ENCODE assay signal across 10 cellular contexts in genomic region chr3:133742351-133743091, GRCh38. TPM values are rescaled to one million over a fixed set of nuclear protein-coding genes. Genes with fewer than 3 reads are reported as not detected.
DNase-seq lines count a peak whose midpoint lies in the region; ATAC-seq, FAIRE-seq and TF ChIP-seq lines count a peak whose summit lies in the region.
"Had no signal": no experiment of that assay in that cellular context is flagged by ENCODE, and none has a peak within 500 bp of the region (broad histone marks: within the 10 kb centered on the region; RNA-seq: fewer than 3 reads in every experiment).

No MANE protein-coding gene starts in this region.

- H3K4me3 Mint-ChIP-seq in activated T-helper 2 cell treated with anti-CD3 and anti-CD28 coated beads, Interferon-gamma antibody, Interleukin-2, Interleukin-4, amounts not matched to agents 10 μg/mL and 5 μg/mL and 100 μg/mL, durations not matched to agents 14 hours and 24 hours and 36 hours (ENCODE audit: low read depth): no peak overlapping the region
- H3K4me3 Mint-ChIP-seq: dendritic cell treated with granulocyte-macrophage colony-stimulating factor and Interleukin-4, amounts not matched to agents 40 ng/mL and 50 ng/mL, for 4 days had no signal

- FAIRE-seq in GM12891 (lab: Jason Lieb, UNC): no peak

- no peaks in the 10 kb centered on the region for H3K36me3 ChIP-seq in uterus

- ATAC-seq in HG03108 (IDR thresholded peaks at IDR 0.05; ENCODE audit: unreplicated experiment): no peak

- no peaks in the 10 kb centered on the region for H3K9me3 Mint-ChIP-seq in activated T-helper 2 cell treated with anti-CD3 and anti-CD28 coated beads, Interferon-gamma antibody, Interleukin-2, Interleukin-4, amounts not matched to agents 10 μg/mL and 5 μg/mL and 100 μg/mL, durations not matched to agents 14 hours and 24 hours and 36 hours
- H3K9me3 Mint-ChIP-seq: dendritic cell treated with granulocyte-macrophage colony-stimulating factor and Interleukin-4, amounts not matched to agents 40 ng/mL and 50 ng/mL, for 4 days had no signal

- TF ChIP-seq CTCF in uterus (IDR thresholded peaks at IDR 0.05): no peak

- intact Hi-C loops in uterus (cut with DNase I; ENCODE audit: low total_unique reads): no loop called here
- intact Hi-C loops in activated T-helper 2 cell treated with anti-CD3 and anti-CD28 coated beads, Interferon-gamma antibody, Interleukin-2, Interleukin-4, amounts not matched to agents 10 μg/mL and 5 μg/mL and 100 μg/mL, durations not matched to agents 14 hours and 24 hours and 36 hours (cut with micrococcal nuclease): no loop called here

- H3K9me3 ChIP-seq in uterus: no peaks in the 10 kb centered on the region

- H3K27me3 ChIP-seq in uterus: no peaks in the 10 kb centered on the region

- no peak overlapping the region for H3K27ac Mint-ChIP-seq in activated T-helper 2 cell treated with anti-CD3 and anti-CD28 coated beads, Interferon-gamma antibody, Interleukin-2, Interleukin-4, amounts not matched to agents 10 μg/mL and 5 μg/mL and 100 μg/mL, durations not matched to agents 14 hours and 24 hours and 36 hours
- H3K27ac Mint-ChIP-seq: dendritic cell treated with granulocyte-macrophage colony-stimulating factor and Interleukin-4, amounts not matched to agents 40 ng/mL and 50 ng/mL, for 4 days had no signal

- TF ChIP-seq POLR2A in uterus (IDR thresholded peaks at IDR 0.05) (no peak), GM12891 (IDR thresholded peaks at IDR 0.05; ENCODE audit: low read depth, low read length) (no peak)

- peak; percentile 23 for DNase-seq in EL
- DNase-seq in NCI-H146 treated with DMSO at 0.1 percent for 48 hours (lab: John Stamatoyannopoulos, UW; ENCODE audit: unreplicated experiment): peak; percentile 85
- peak in 31 of 61 donors; percentile 8 to 71 (median 40) for DNase-seq in caudate nucleus (lab: John Stamatoyannopoulos, UW)
- DNase-seq in pons (ENCODE audit: low spot score): peak; percentile 83
- DNase-seq in uterus: no peak
- DNase-seq in GM12891 (ENCODE audit: insufficient read length, low spot score): no peak
- no peak for DNase-seq in activated T-helper 2 cell treated with anti-CD3 and anti-CD28 coated beads, Interferon-gamma antibody, Interleukin-2, Interleukin-4, amounts not matched to agents 10 μg/mL and 5 μg/mL and 100 μg/mL, durations not matched to agents 14 hours and 24 hours and 36 hours (ENCODE audit: low spot score)
- DNase-seq: RPMI8226 had no signal

- H3K4me1 ChIP-seq in uterus: no peaks in the 10 kb centered on the region

- no peak overlapping the region for H3K4me3 ChIP-seq in uterus

- H3K36me3 Mint-ChIP-seq in activated T-helper 2 cell treated with anti-CD3 and anti-CD28 coated beads, Interferon-gamma antibody, Interleukin-2, Interleukin-4, amounts not matched to agents 10 μg/mL and 5 μg/mL and 100 μg/mL, durations not matched to agents 14 hours and 24 hours and 36 hours (ENCODE audit: low read depth): no peaks in the 10 kb centered on the region

- H3K27me3 Mint-ChIP-seq in activated T-helper 2 cell treated with anti-CD3 and anti-CD28 coated beads, Interferon-gamma antibody, Interleukin-2, Interleukin-4, amounts not matched to agents 10 μg/mL and 5 μg/mL and 100 μg/mL, durations not matched to agents 14 hours and 24 hours and 36 hours (ENCODE audit: low read depth): peaks cover 34% of the 10 kb centered on the region

- peak overlapping the region; percentile 99 for H3K27ac ChIP-seq in caudate nucleus (ENCODE audit: low read depth, low read length)
- H3K27ac ChIP-seq in uterus: no peak overlapping the region

- no peaks in the 10 kb centered on the region for H3K4me1 Mint-ChIP-seq in activated T-helper 2 cell treated with anti-CD3 and anti-CD28 coated beads, Interferon-gamma antibody, Interleukin-2, Interleukin-4, amounts not matched to agents 10 μg/mL and 5 μg/mL and 100 μg/mL, durations not matched to agents 14 hours and 24 hours and 36 hours (ENCODE audit: low read depth)

TF ChIP-seq in GM12891, 5 proteins besides CTCF, POLR2A, EP300 and RAD21:
- TF ChIP-seq POLR2AphosphoS5 (IDR thresholded peaks at IDR 0.05; ENCODE audit: low read depth, low read length) (no peak), TAF1 (IDR thresholded peaks at IDR 0.05; ENCODE audit: low read depth, low read length) (no peak), SPI1 (IDR thresholded peaks at IDR 0.05; ENCODE audit: low read depth, low read length) (no peak), POU2F2 (IDR thresholded peaks at IDR 0.05; ENCODE audit: low read depth, low read length) (no peak), PAX5 (IDR thresholded peaks at IDR 0.05; ENCODE audit: insufficient read depth, low read length, severe bottlenecking) (no peak)

RNA-seq across cellular contexts. Expression of gene TF, which starts 3.7 kb away (rescaled TPM):
- total RNA-seq in uterus: 1 to 10 TPM in 2 of 4 donors, not detected in 2; 1.7 to 6.1 TPM
- polyA plus RNA-seq in GM12891 (2012; ENCODE audit: low read depth, missing spikeins): 0.06 TPM
- 0.11 and 0.25 TPM in 2 replicates for total RNA-seq in activated T-helper 2 cell treated with anti-CD3 and anti-CD28 coated beads, Interferon-gamma antibody, Interleukin-2, Interleukin-4, amounts not matched to agents 10 μg/mL and 5 μg/mL and 100 μg/mL, durations not matched to agents 14 hours and 24 hours and 36 hours

Comparison
In these comparisons a context has a peak if more than half of its experiments do, and no peak if none do; other contexts are left out.
1. DNase-seq: peak in EL (single experiment), NCI-H146 treated with DMSO at 0.1 percent for 48 hours (single experiment), caudate nucleus (31 of 61) and pons (single experiment); none in uterus (0 of 2), GM12891 (single experiment) and activated T-helper 2 cell treated with anti-CD3 and anti-CD28 coated beads, Interferon-gamma antibody, Interleukin-2, Interleukin-4, amounts not matched to agents 10 μg/mL and 5 μg/mL and 100 μg/mL, durations not matched to agents 14 hours and 24 hours and 36 hours (single experiment).